Comparison of ENCODE assay signal across 2 cellular contexts in the genomic region with DNA sequence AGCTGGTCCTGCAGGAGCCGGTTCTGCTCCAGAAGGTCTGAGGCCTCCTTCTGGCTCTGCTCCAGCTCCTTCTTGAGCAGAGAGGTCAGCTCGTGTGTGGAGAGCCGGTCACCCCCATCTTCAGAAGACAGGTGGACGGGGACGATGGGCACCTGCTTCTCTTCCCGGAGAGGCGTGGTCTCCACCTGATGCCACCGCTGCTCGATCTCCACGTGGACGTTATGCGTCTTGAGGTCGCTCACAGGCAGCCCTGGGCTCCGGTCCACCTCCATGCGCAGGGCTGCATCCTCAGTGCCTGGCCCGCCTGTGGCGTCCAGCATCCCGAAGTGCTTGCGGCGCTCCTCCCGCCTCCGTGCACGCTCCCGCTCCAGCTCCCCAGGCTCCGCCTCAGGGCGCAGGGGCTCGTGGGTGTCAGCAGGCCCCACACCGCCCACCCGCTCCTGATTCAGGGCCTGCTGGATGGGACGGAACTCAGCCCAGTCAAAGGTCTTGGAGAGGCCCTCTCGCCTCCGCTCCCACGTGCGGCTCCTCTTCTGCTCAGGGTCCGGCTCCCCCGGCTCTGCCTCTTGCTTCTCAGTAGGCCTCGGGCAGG. TPM values are rescaled to one million over a fixed set of nuclear protein-coding genes. Genes with fewer than 3 reads are reported as not detected.
"Had no signal": no experiment of that assay in that cellular context is flagged by ENCODE, and none has a peak within 500 bp of the region (broad histone marks: within the 10 kb centered on the region; RNA-seq: fewer than 3 reads in every experiment).

No MANE protein-coding gene starts in this region.

RNA-seq across cellular contexts. Expression of a gene that starts 5.7 kb away (rescaled TPM):
- total RNA-seq: OCI-LY7, PC-3 had no signal

RNA-seq across cellular contexts. Expression of a gene that starts 24.0 kb away (rescaled TPM):
- total RNA-seq: OCI-LY7, PC-3 had no signal
